In genomic region chr1:27553823-27554222, GRCh38 we compare ENCODE assay signal across 8 cellular contexts. TPM values are rescaled to one million over a fixed set of nuclear protein-coding genes. Genes with fewer than 3 reads are reported as not detected.
A peak's percentile ranks its signal among the peaks of the same experiment; 100 is the strongest.
DNase-seq lines count a peak whose midpoint lies in the region; ATAC-seq, FAIRE-seq and TF ChIP-seq lines count a peak whose summit lies in the region.
"Not testable (repeated sequence)": the region's sequence is repeated elsewhere in the genome, so short reads cannot be mapped to it uniquely, and the experiment has no call there.

No MANE protein-coding gene starts in this region.

- not testable (repeated sequence) for H3K9ac ChIP-seq in K562 (ENCODE audit: insufficient read depth in 1 of 2, low read depth in 2 of 2, low read length in 2 of 2); rectal smooth muscle tissue (ENCODE audit: low read length)

- in situ Hi-C loops in K562 (cut with MboI) = loop anchor here (10.0 kb wide), 1 partner anchor 51 kb away; the partner anchor contains the start of gene AHDC1

- H3K36me3 ChIP-seq in K562 (ENCODE audit: control insufficient read depth, insufficient read depth, low read length) (peaks cover 82% of the 10 kb centered on the region), gastroesophageal sphincter (peaks cover 0 to 55% of the 10 kb centered on the region in 2 donors), tibial artery (peaks cover 23 to 62% (median 53%) of the 10 kb centered on the region in 3 donors)
- not testable (repeated sequence) for H3K36me3 ChIP-seq in rectal smooth muscle tissue (ENCODE audit: control insufficient read depth, insufficient read depth, low read length)

- not testable (repeated sequence) for H3K4me3 Mint-ChIP-seq in CD4-positive, alpha-beta T cell; activated CD4-positive, alpha-beta T cell treated with anti-CD3 and anti-CD28 coated beads, Interleukin-2, amount 10 ng/mL, durations not matched to agents 7 days and 5 days; immature natural killer cell; naive thymus-derived CD8-positive, alpha-beta T cell

- not testable (repeated sequence) for H3K27ac ChIP-seq in CD4-positive, alpha-beta T cell (ENCODE audit: low read depth, low read length); K562 (ENCODE audit: extremely low read depth, low read depth, low read length)
- H3K27ac ChIP-seq in gastroesophageal sphincter (peak overlapping the region in 3 of 4 donors; percentile 91 to 98 (median 93)), rectal smooth muscle tissue (ENCODE audit: low read depth, low read length) (peak overlapping the region; percentile 27), tibial artery (peak overlapping the region; percentile 90 to 97)

- not testable (repeated sequence) for TF ChIP-seq EP300 in K562 (IDR thresholded peaks at IDR 0.05; ENCODE audit: low read length); gastroesophageal sphincter (IDR thresholded peaks at IDR 0.05)

- H3K4me1 ChIP-seq in K562 (replicated peaks in 1 of 2; ENCODE audit: control insufficient read depth in 2 of 2, insufficient read depth in 2 of 2, low read length in 2 of 2) = peaks cover 41 to 48% of the 10 kb centered on the region in 2 experiments
- peaks cover 11 to 61% (median 35%) of the 10 kb centered on the region in 3 donors for H3K4me1 ChIP-seq in gastroesophageal sphincter
- peaks cover 28% of the 10 kb centered on the region for H3K4me1 ChIP-seq in rectal smooth muscle tissue (ENCODE audit: control insufficient read depth, insufficient read depth, low read length)
- H3K4me1 ChIP-seq in tibial artery = peaks cover 20 to 53% (median 45%) of the 10 kb centered on the region in 4 donors

- not testable (repeated sequence) for H3K27me3 ChIP-seq in CD4-positive, alpha-beta T cell (ENCODE audit: control insufficient read depth, insufficient read depth, low read length); K562 (ENCODE audit: control insufficient read depth in 2 of 2, insufficient read depth in 2 of 2, low read length in 2 of 2); gastroesophageal sphincter; rectal smooth muscle tissue (ENCODE audit: control insufficient read depth, insufficient read depth, low read length); tibial artery

- H3K27ac Mint-ChIP-seq in CD4-positive, alpha-beta T cell = peak overlapping the region; percentile 64
- peak overlapping the region; percentile 79 for H3K27ac Mint-ChIP-seq in activated CD4-positive, alpha-beta T cell treated with anti-CD3 and anti-CD28 coated beads, Interleukin-2, amount 10 ng/mL, durations not matched to agents 7 days and 5 days
- peak overlapping the region in 4 of 6 donors; percentile 43 to 78 (median 64) for H3K27ac Mint-ChIP-seq in immature natural killer cell
- H3K27ac Mint-ChIP-seq in naive thymus-derived CD8-positive, alpha-beta T cell = peak overlapping the region in 8 of 10 donors; percentile 12 to 90 (median 68)

- H3K4me2 ChIP-seq in K562 (ENCODE audit: insufficient read depth, low read length) = not testable (repeated sequence)

- not testable (repeated sequence) for TF ChIP-seq RAD21 in K562 (CRISPR knock-in tag; conservative IDR thresholded peaks at IDR 0.05 in 1 of 2, IDR thresholded peaks at IDR 0.05 in 1 of 2)

- not testable (repeated sequence) for TF ChIP-seq POLR2A in K562 (conservative IDR thresholded peaks at IDR 0.05); gastroesophageal sphincter (IDR thresholded peaks at IDR 0.05)

- peaks cover 29% of the 10 kb centered on the region for H3K36me3 Mint-ChIP-seq in CD4-positive, alpha-beta T cell (ENCODE audit: low read depth)
- H3K36me3 Mint-ChIP-seq in activated CD4-positive, alpha-beta T cell treated with anti-CD3 and anti-CD28 coated beads, Interleukin-2, amount 10 ng/mL, durations not matched to agents 7 days and 5 days (ENCODE audit: low read depth); immature natural killer cell: not testable (repeated sequence)
- peaks cover 0 to 23% (median 9%) of the 10 kb centered on the region in 3 donors for H3K36me3 Mint-ChIP-seq in naive thymus-derived CD8-positive, alpha-beta T cell

- not testable (repeated sequence) for H3K9me1 ChIP-seq in K562 (ENCODE audit: control insufficient read depth, insufficient read depth, low read length)

- not testable (repeated sequence) for H3K9me3 Mint-ChIP-seq in CD4-positive, alpha-beta T cell; activated CD4-positive, alpha-beta T cell treated with anti-CD3 and anti-CD28 coated beads, Interleukin-2, amount 10 ng/mL, durations not matched to agents 7 days and 5 days; immature natural killer cell; naive thymus-derived CD8-positive, alpha-beta T cell

- not testable (repeated sequence) for FAIRE-seq in K562 (lab: Jason Lieb, UNC)

- POLR2A ChIA-PET in CD4-positive, alpha-beta T cell (lab: Charles Lee); activated CD4-positive, alpha-beta T cell treated with anti-CD3 and anti-CD28 coated beads, Interleukin-2, amount 10 ng/mL, durations not matched to agents 7 days and 5 days (lab: Charles Lee); K562 (lab: Yijun Ruan, JAX); naive thymus-derived CD8-positive, alpha-beta T cell (lab: Charles Lee): not testable (repeated sequence)

- WGBS in K562 (ENCODE audit: insufficient coverage, low coverage, missing lambda C conversion rate) = 95% methylated on average over 7 of the region's 7 CpGs
- 82 to 93% methylated on average over 3 to 5 of the region's 7 CpGs for WGBS in gastroesophageal sphincter (ENCODE audit: low coverage in 1 of 2), 2 donors

- not testable (repeated sequence) for DNase-seq in CD4-positive, alpha-beta T cell; activated CD4-positive, alpha-beta T cell treated with anti-CD3 and anti-CD28 coated beads, Interleukin-2, amount 10 ng/mL, durations not matched to agents 7 days and 5 days; K562 (ENCODE audit: extremely low read depth in 1 of 4, low spot score in 3 of 4); immature natural killer cell; naive thymus-derived CD8-positive, alpha-beta T cell; tibial artery

- intact Hi-C loops in CD4-positive, alpha-beta T cell (cut with DNase I, micrococcal nuclease); K562 (cut with micrococcal nuclease): not testable (repeated sequence)
- intact Hi-C loops in tibial artery (cut with DNase I; ENCODE audit: low total_unique reads) = loop anchor here (10.0 kb wide), 1 partner anchor 111 kb away; no protein-coding TSS in a partner anchor

- H3K4me1 Mint-ChIP-seq in CD4-positive, alpha-beta T cell (ENCODE audit: low read depth) = peaks cover 30% of the 10 kb centered on the region
- H3K4me1 Mint-ChIP-seq in activated CD4-positive, alpha-beta T cell treated with anti-CD3 and anti-CD28 coated beads, Interleukin-2, amount 10 ng/mL, durations not matched to agents 7 days and 5 days = peaks cover 38% of the 10 kb centered on the region
- peaks cover 24 to 28% of the 10 kb centered on the region in 2 donors for H3K4me1 Mint-ChIP-seq in immature natural killer cell
- peaks cover 13 to 33% (median 31%) of the 10 kb centered on the region in 4 donors for H3K4me1 Mint-ChIP-seq in naive thymus-derived CD8-positive, alpha-beta T cell

- not testable (repeated sequence) for ATAC-seq in CD4-positive, alpha-beta T cell (ENCODE audit: poor library complexity); K562; gastroesophageal sphincter; naive thymus-derived CD8-positive, alpha-beta T cell

- H3K4me3 ChIP-seq in K562; gastroesophageal sphincter; rectal smooth muscle tissue (ENCODE audit: low read length); tibial artery: not testable (repeated sequence)

- H3K79me2 ChIP-seq in K562 (ENCODE audit: control insufficient read depth, insufficient read depth, low read length) = peaks cover 16% of the 10 kb centered on the region

- H3K9me3 ChIP-seq in CD4-positive, alpha-beta T cell (ENCODE audit: control insufficient read depth, low read length); K562 (replicated peaks; ENCODE audit: control insufficient read depth, insufficient read depth, low read depth, low read length); gastroesophageal sphincter; tibial artery: not testable (repeated sequence)

- not testable (repeated sequence) for H4K20me1 ChIP-seq in K562 (replicated peaks; ENCODE audit: control insufficient read depth, insufficient read depth, low read length)

- TSS peak; percentile 9 for BruUV-seq in K562 (replicated peaks; lab: Mats Ljungman, UMichigan)

- not testable (repeated sequence) for H3K27me3 Mint-ChIP-seq in CD4-positive, alpha-beta T cell; activated CD4-positive, alpha-beta T cell treated with anti-CD3 and anti-CD28 coated beads, Interleukin-2, amount 10 ng/mL, durations not matched to agents 7 days and 5 days; immature natural killer cell (ENCODE audit: low read depth in 3 of 3); naive thymus-derived CD8-positive, alpha-beta T cell

- not testable (repeated sequence) for H2AFZ ChIP-seq in K562 (ENCODE audit: low read depth, low read length)

- not testable (repeated sequence) for TF ChIP-seq CTCF in CD4-positive, alpha-beta T cell (IDR thresholded peaks at IDR 0.05); K562 (IDR thresholded peaks at IDR 0.05 in 2 of 3, conservative IDR thresholded peaks at IDR 0.05 in 1 of 3; ENCODE audit: insufficient read depth in 2 of 3, low read depth in 1 of 3, low read length in 3 of 3); gastroesophageal sphincter (IDR thresholded peaks at IDR 0.05); tibial artery (IDR thresholded peaks at IDR 0.05)

- CTCF ChIA-PET in CD4-positive, alpha-beta T cell (lab: Charles Lee) = interaction anchor here (1.1 kb wide), 1 partner anchor 138 kb away, joined by 4 read pairs; no protein-coding TSS in a partner anchor
- CTCF ChIA-PET in activated CD4-positive, alpha-beta T cell treated with anti-CD3 and anti-CD28 coated beads, Interleukin-2, amount 10 ng/mL, durations not matched to agents 7 days and 5 days (lab: Charles Lee) = interaction anchor here (1.3 to 9.9 kb wide), 2 partner anchors 14 to 16 kb away, joined by 4 to 112 read pairs; no protein-coding TSS in a partner anchor
- CTCF ChIA-PET in K562 (lab: Yijun Ruan, JAX; ENCODE audit: low intra/inter-chr PET ratio) = not testable (repeated sequence)

RNA-seq across cellular contexts. Expression of gene AHDC1, which starts 50.1 kb away (rescaled TPM):
- 10 to 100 TPM; 20.8 to 22.9 TPM for total RNA-seq in CD4-positive, alpha-beta T cell
- total RNA-seq in activated CD4-positive, alpha-beta T cell treated with anti-CD3 and anti-CD28 coated beads, Interleukin-2, amount 10 ng/mL, durations not matched to agents 7 days and 5 days = 10 to 100 TPM; 15.3 to 19.3 TPM
- 62.5 and 101 TPM in 2 replicates for total RNA-seq in K562 (2011; cell fraction: chromatin; rRNA removed; ENCODE audit: low replicate concordance)
- 36.7 and 38.9 TPM in 2 replicates for total RNA-seq in K562 (2011; cell fraction: nucleolus; rRNA removed)
- total RNA-seq in K562 (2011; cell fraction: nucleoplasm; rRNA removed) = 49.2 and 72.8 TPM in 2 replicates
- 7.9 and 12.5 TPM in 2 replicates for total RNA-seq in K562 (2014; rRNA removed)
- total RNA-seq in K562 (2014; rRNA removed; fragmentation: Illumina TruSeq; extraction: Trizol) = 3.6 and 4.6 TPM in 2 replicates
- total RNA-seq in K562 (2015; rRNA removed; fragmentation: Illumina TruSeq; extraction: Trizol) = 4.7 and 4.8 TPM in 2 replicates
- total RNA-seq in K562 (2021) = 36.4 and 37.8 TPM in 2 replicates
- 3.1 and 4.2 TPM in 2 replicates for polyA plus RNA-seq in K562 (2011; rRNA removed)
- polyA plus RNA-seq in K562 (2011; cell fraction: cytosol; rRNA removed) = 2.3 and 3.9 TPM in 2 replicates
- polyA plus RNA-seq in K562 (2011; cell fraction: nucleus; rRNA removed) = 13.3 and 21.8 TPM in 2 replicates
- polyA plus RNA-seq in K562 (2012) = 13.7 and 18.2 TPM in 2 replicates
- 5.4 and 9.5 TPM in 2 replicates for polyA plus RNA-seq in K562 (2014; fragmentation: Illumina TruSeq; extraction: Trizol)
- polyA plus RNA-seq in K562 (2014; fragmentation: Nextera tagmentation; extraction: Ambion mirVana) = under 1 TPM; 0.21 to 0.59 TPM
- polyA plus RNA-seq in K562 (2014; rRNA removed) = 8.5 and 9.0 TPM in 2 replicates
- polyA minus RNA-seq in K562 (2011; rRNA and poly(A)+ RNA removed) = 3.7 and 9.1 TPM in 2 replicates
- 12.2 and 15.2 TPM in 2 replicates for polyA minus RNA-seq in K562 (2011; cell fraction: cytosol; rRNA and poly(A)+ RNA removed)
- 10.6 and 11.6 TPM in 2 replicates for polyA minus RNA-seq in K562 (2011; cell fraction: nucleus; rRNA and poly(A)+ RNA removed)
- total RNA-seq in gastroesophageal sphincter = 10 to 100 TPM; 18.2 to 50.3 (median 27.7) TPM
- polyA plus RNA-seq in immature natural killer cell = 1 to 10 TPM in 2 of 3 donors, not detected in 1; 1.2 to 6.3 TPM
- total RNA-seq in naive thymus-derived CD8-positive, alpha-beta T cell = 10 to 100 TPM; 19.6 to 24.7 TPM
- polyA plus RNA-seq in naive thymus-derived CD8-positive, alpha-beta T cell = 1 to 10 TPM in 2 of 3 donors, under 1 TPM in 1; 0.57 to 2.4 (median 1.0) TPM
